22 cellular contexts compared by ENCODE assay signal in the genomic region with DNA sequence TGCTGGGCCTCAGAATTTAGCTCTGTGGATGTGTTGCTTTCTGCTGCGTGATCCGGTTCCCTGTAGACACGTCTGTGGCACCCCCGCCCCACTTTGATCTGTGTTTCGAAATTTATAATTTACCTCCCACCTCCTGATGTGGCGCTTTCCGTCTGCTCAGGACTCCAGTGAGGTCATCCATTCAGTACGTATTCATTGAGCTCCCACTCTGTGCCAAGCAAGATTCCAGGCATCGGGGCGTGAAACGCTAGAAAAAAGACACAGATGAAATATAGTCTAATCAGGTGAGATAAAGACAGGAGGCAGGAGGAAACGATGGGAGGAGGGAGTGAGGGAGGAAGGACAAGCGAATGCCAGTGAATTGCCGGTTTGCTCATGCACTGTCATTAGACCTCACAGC.
A peak's percentile ranks its signal among the peaks of the same experiment; 100 is the strongest.
DNase-seq lines count a peak whose midpoint lies in the region; ATAC-seq and TF ChIP-seq lines count a peak whose summit lies in the region.
"Had no signal": no experiment of that assay in that cellular context is flagged by ENCODE, and none has a peak within 500 bp of the region (broad histone marks: within the 10 kb centered on the region; RNA-seq: fewer than 3 reads in every experiment).

No MANE protein-coding gene starts in this region.

- CTCF ChIA-PET in HEK293 (lab: Yijun Ruan, JAX): interaction anchor here (0.5 to 0.6 kb wide), 2 partner anchors 14 to 193 kb away, joined by 3 read pairs; no protein-coding TSS in a partner anchor

- TF ChIP-seq CTCF in HEK293 (tag by site-specific recombination; IDR thresholded peaks at IDR 0.05) (no peak), omental fat pad (IDR thresholded peaks at IDR 0.05) (no peak), upper lobe of left lung (IDR thresholded peaks at IDR 0.05) (no peak)

- no peak for TF ChIP-seq EP300 in upper lobe of left lung (IDR thresholded peaks at IDR 0.05)

- peak; percentile 84 for ATAC-seq in omental fat pad (ENCODE audit: low FRiP score)
- ATAC-seq in upper lobe of left lung (ENCODE audit: low FRiP score in 2 of 2): no peak
- no peak for ATAC-seq in GM19328 (IDR thresholded peaks at IDR 0.05; ENCODE audit: unreplicated experiment)

- H3K9me3 ChIP-seq in HEK293 (ENCODE audit: control insufficient read depth, insufficient read depth, low read depth, low read length): no peaks in the 10 kb centered on the region
- no peaks in the 10 kb centered on the region for H3K9me3 ChIP-seq in upper lobe of left lung
- H3K9me3 ChIP-seq: BLaER1 had no signal

- peak; percentile 31 for DNase-seq in astrocyte of the hippocampus (ENCODE audit: low read depth, low spot score)
- peak; percentile 60 for DNase-seq in kidney tubule cell (ENCODE audit: low spot score)
- no peak for DNase-seq in omental fat pad (ENCODE audit: low spot score)
- DNase-seq in upper lobe of left lung: no peak
- DNase-seq in GF-D8 (lab: John Stamatoyannopoulos, UW): no peak
- DNase-seq: CD4-positive, CD25-positive, alpha-beta regulatory T cell; DMS153; DND-41; GOT3; HCEC 1CT; KBM-7; MV-4-11; NCI-H1105; NCI-H1436 treated with DMSO at 0.1 percent for 48 hours; NCI-H187 treated with DMSO at 0.1 percent for 48 hours; NCI-H446 treated with DMSO at 0.1 percent for 48 hours; NCI-H526; SHP77 treated with DMSO at 0.1 percent for 48 hours had no signal

- TF ChIP-seq POLR2A in upper lobe of left lung (IDR thresholded peaks at IDR 0.05): no peak

- POLR2A ChIA-PET in HEK293 (lab: Yijun Ruan, JAX): no interaction called here

- H3K27me3 ChIP-seq in upper lobe of left lung: no peaks in the 10 kb centered on the region
- H3K27me3 ChIP-seq: BLaER1 had no signal

- H3K36me3 ChIP-seq in HEK293 (ENCODE audit: control insufficient read depth in 2 of 2, insufficient read depth in 1 of 2, low read length in 2 of 2) (no peaks in the 10 kb centered on the region), upper lobe of left lung (no peaks in the 10 kb centered on the region)
- H3K36me3 ChIP-seq: BLaER1 had no signal

- H3K27ac ChIP-seq in HEK293 (ENCODE audit: extremely low read depth, low read depth, low read length): no peak overlapping the region
- no peak overlapping the region for H3K27ac ChIP-seq in upper lobe of left lung
- H3K27ac ChIP-seq: BLaER1, RWPE1 had no signal

- WGBS in upper lobe of left lung, 2 donors: 71 to 84% methylated on average over 14 of the region's 14 CpGs

- no peaks in the 10 kb centered on the region for H3K4me1 ChIP-seq in HEK293 (ENCODE audit: control insufficient read depth, insufficient read depth, low read length)
- no peaks in the 10 kb centered on the region for H3K4me1 ChIP-seq in upper lobe of left lung

- no peak overlapping the region for H3K4me3 ChIP-seq in HEK293 (ENCODE audit: low read depth, low read length)
- no peak overlapping the region for H3K4me3 ChIP-seq in upper lobe of left lung
- H3K4me3 ChIP-seq: BLaER1 had no signal

TF ChIP-seq in HEK293, 187 proteins besides CTCF, POLR2A, EP300 and RAD21:
- TF ChIP-seq ZBTB26 (tag by site-specific recombination; optimal IDR thresholded peaks at IDR 0.05) (no peak), PATZ1 (tag by site-specific recombination; IDR thresholded peaks at IDR 0.05) (no peak)
- TF ChIP-seq, protein P1, sequence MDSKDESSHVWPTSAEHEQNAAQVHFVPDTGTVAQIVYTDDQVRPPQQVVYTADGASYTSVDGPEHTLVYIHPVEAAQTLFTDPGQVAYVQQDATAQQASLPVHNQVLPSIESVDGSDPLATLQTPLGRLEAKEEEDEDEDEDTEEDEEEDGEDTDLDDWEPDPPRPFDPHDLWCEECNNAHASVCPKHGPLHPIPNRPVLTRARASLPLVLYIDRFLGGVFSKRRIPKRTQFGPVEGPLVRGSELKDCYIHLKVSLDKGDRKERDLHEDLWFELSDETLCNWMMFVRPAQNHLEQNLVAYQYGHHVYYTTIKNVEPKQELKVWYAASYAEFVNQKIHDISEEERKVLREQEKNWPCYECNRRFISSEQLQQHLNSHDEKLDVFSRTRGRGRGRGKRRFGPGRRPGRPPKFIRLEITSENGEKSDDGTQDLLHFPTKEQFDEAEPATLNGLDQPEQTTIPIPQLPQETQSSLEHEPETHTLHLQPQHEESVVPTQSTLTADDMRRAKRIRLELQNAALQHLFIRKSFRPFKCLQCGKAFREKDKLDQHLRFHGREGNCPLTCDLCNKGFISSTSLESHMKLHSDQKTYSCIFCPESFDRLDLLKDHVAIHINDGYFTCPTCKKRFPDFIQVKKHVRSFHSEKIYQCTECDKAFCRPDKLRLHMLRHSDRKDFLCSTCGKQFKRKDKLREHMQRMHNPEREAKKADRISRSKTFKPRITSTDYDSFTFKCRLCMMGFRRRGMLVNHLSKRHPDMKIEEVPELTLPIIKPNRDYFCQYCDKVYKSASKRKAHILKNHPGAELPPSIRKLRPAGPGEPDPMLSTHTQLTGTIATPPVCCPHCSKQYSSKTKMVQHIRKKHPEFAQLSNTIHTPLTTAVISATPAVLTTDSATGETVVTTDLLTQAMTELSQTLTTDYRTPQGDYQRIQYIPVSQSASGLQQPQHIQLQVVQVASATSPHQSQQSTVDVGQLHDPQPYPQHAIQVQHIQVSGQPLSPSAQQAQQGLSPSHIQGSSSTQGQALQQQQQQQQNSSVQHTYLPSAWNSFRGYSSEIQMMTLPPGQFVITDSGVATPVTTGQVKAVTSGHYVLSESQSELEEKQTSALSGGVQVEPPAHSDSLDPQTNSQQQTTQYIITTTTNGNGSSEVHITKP (tag by site-specific recombination; IDR thresholded peaks at IDR 0.05): 0 out of 2 replicates have a peak, but pooled peaks have one; percentile 17

Comparison
In these comparisons a context has a peak if more than half of its experiments do, and no peak if none do; other contexts are left out.
1. DNase-seq: peak in astrocyte of the hippocampus (single experiment) and kidney tubule cell (single experiment); none in omental fat pad (single experiment), upper lobe of left lung (0 of 2) and GF-D8 (single experiment).